29 cellular contexts compared by ENCODE assay signal in genomic region chr1:156578006-156578405, GRCh38. TPM values are rescaled to one million over a fixed set of nuclear protein-coding genes. Genes with fewer than 3 reads are reported as not detected.
A peak's percentile ranks its signal among the peaks of the same experiment; 100 is the strongest.
DNase-seq lines count a peak whose midpoint lies in the region; ATAC-seq, FAIRE-seq and TF ChIP-seq lines count a peak whose summit lies in the region.
"Had no signal": no experiment of that assay in that cellular context is flagged by ENCODE, and none has a peak within 500 bp of the region (broad histone marks: within the 10 kb centered on the region; RNA-seq: fewer than 3 reads in every experiment).

No MANE protein-coding gene starts in this region.

- H3K4me3 Mint-ChIP-seq in brain, result peak overlapping the region in 1 of 5 experiments; percentile 42
- peak overlapping the region; percentile 24 for H3K4me3 Mint-ChIP-seq in neural progenitor cell
- H3K4me3 Mint-ChIP-seq: activated CD4-positive, alpha-beta memory T cell treated with anti-CD3 and anti-CD28 coated beads for 36 hours; activated naive CD4-positive, alpha-beta T cell treated with anti-CD3 and anti-CD28 coated beads, Interleukin-2, amount 50 U/mL, for 24 hours had no signal

- H3K4me2 ChIP-seq in HepG2 (ENCODE audit: low read depth, low read length), result 0 out of 2 replicates have a peak overlapping the region, but pooled peaks have one; percentile 1
- no peak overlapping the region for H3K4me2 ChIP-seq in neural progenitor cell

- CTCF ChIA-PET in HepG2 (lab: Yijun Ruan, JAX; ENCODE audit: low intra/inter-chr PET ratio, low total read pairs), result no interaction called here

- BruUV-seq in HepG2 (replicated peaks; lab: Mats Ljungman, UMichigan), result no TSS peak

- H3K79me2 ChIP-seq in HepG2 (ENCODE audit: insufficient read depth, low read length) (no peaks in the 10 kb centered on the region), neural progenitor cell (ENCODE audit: low read depth) (no peaks in the 10 kb centered on the region)

- TF ChIP-seq RAD21 in HepG2 (CRISPR knock-in tag; IDR thresholded peaks at IDR 0.05), result no peak

- TF ChIP-seq EP300 in HepG2 (IDR thresholded peaks at IDR 0.05; ENCODE audit: low read depth in 2 of 2, low read length in 2 of 2), result no peak
- TF ChIP-seq EP300 in HepG2 (CRISPR knock-in tag; IDR thresholded peaks at IDR 0.05; ENCODE audit: borderline replicate concordance), result no peak

- no peak overlapping the region for H3K4me3 ChIP-seq in HepG2 (replicated peaks in 1 of 3; ENCODE audit: insufficient read depth in 1 of 3, low read depth in 2 of 3, low read length in 3 of 3)
- H3K4me3 ChIP-seq in right lobe of liver, result no peak overlapping the region
- no peak overlapping the region for H3K4me3 ChIP-seq in neural progenitor cell
- H3K4me3 ChIP-seq: heart left ventricle, lower lobe of right lung, SJCRH30, tibial artery had no signal

- POLR2A ChIA-PET in HepG2 (lab: Yijun Ruan, JAX), result no interaction called here

- H3K9ac ChIP-seq in HepG2 (ENCODE audit: insufficient read depth, low read depth, low read length) (no peak overlapping the region), neural progenitor cell (no peak overlapping the region)

- TF ChIP-seq POLR2A in HepG2 (IDR thresholded peaks at IDR 0.05; ENCODE audit: insufficient read depth in 1 of 2, low read depth in 2 of 2, low read length in 2 of 2), result no peak
- TF ChIP-seq POLR2A in right lobe of liver (IDR thresholded peaks at IDR 0.05), result no peak

- H3F3A ChIP-seq in neural progenitor cell (ENCODE audit: low read depth), result no peaks in the 10 kb centered on the region

- H3K9me3 ChIP-seq in HepG2 (ENCODE audit: low read length), result no peaks in the 10 kb centered on the region
- no peaks in the 10 kb centered on the region for H3K9me3 ChIP-seq in right lobe of liver
- H3K9me3 ChIP-seq in neural progenitor cell (ENCODE audit: low read depth), result no peaks in the 10 kb centered on the region
- H3K9me3 ChIP-seq: Caco-2, heart left ventricle, lower lobe of right lung, SJCRH30, tibial artery had no signal

- no peak for ATAC-seq in HepG2
- ATAC-seq in right lobe of liver, result no peak
- no peak for ATAC-seq in HG02840 (IDR thresholded peaks at IDR 0.05; ENCODE audit: low FRiP score, unreplicated experiment)
- no peak for ATAC-seq in HG03280 (IDR thresholded peaks at IDR 0.05; ENCODE audit: unreplicated experiment)
- ATAC-seq: HCT116, heart left ventricle had no signal

- peak overlapping the region; percentile 13 to 92 (median 56) for H3K27ac Mint-ChIP-seq in brain
- peak overlapping the region; percentile 20 for H3K27ac Mint-ChIP-seq in neural progenitor cell
- H3K27ac Mint-ChIP-seq: activated CD4-positive, alpha-beta memory T cell treated with anti-CD3 and anti-CD28 coated beads for 36 hours; activated T-helper 2 cell treated with anti-CD3 and anti-CD28 coated beads, Interferon-gamma antibody, Interleukin-2, Interleukin-4, amounts not matched to agents 10 μg/mL and 5 μg/mL and 100 μg/mL, durations not matched to agents 14 hours and 24 hours and 36 hours had no signal

- H2AFZ ChIP-seq in HepG2 (ENCODE audit: low read length) (no peak overlapping the region), neural progenitor cell (replicated peaks) (peak overlapping the region; percentile 45)

- H3K27me3 Mint-ChIP-seq in brain (peaks cover 15% of the 10 kb centered on the region), neural progenitor cell (ENCODE audit: insufficient read depth, low read depth) (peaks cover 9% of the 10 kb centered on the region)

- H3K27me3 ChIP-seq in HepG2 (ENCODE audit: control insufficient read depth in 1 of 2, insufficient read depth in 2 of 2, low read length in 2 of 2) (peaks cover 6 to 38% of the 10 kb centered on the region in 2 experiments; a peak in 4 of 5 replicates), right lobe of liver (no peaks in the 10 kb centered on the region), neural progenitor cell (no peaks in the 10 kb centered on the region)
- H3K27me3 ChIP-seq: tibial artery had no signal

- FAIRE-seq in HepG2 (lab: Jason Lieb, UNC), result no peak
- FAIRE-seq: RCC 7860 had no signal

- H4K20me1 ChIP-seq in HepG2 (ENCODE audit: insufficient read depth, low read length) (no peaks in the 10 kb centered on the region), neural progenitor cell (ENCODE audit: low read depth) (no peaks in the 10 kb centered on the region)

- no peak for DNase-seq in HepG2 (ENCODE audit: low spot score)
- DNase-seq in right lobe of liver, result no peak
- no peak for DNase-seq in neural progenitor cell (ENCODE audit: low spot score)
- DNase-seq in NCI-H2029 treated with DMSO at 0.1 percent for 48 hours (lab: John Stamatoyannopoulos, UW), result no peak
- DNase-seq: activated CD4-positive, alpha-beta memory T cell treated with anti-CD3 and anti-CD28 coated beads for 36 hours; activated CD4-positive, CD25-positive, alpha-beta regulatory T cell treated with anti-CD3 and anti-CD28 coated beads, Interleukin-2, amount 50 U/mL, for 72 hours; anterior cingulate cortex; Caco-2; cortex of kidney; DND-41; heart left ventricle; lower lobe of right lung; NCI-H1048; NCI-H187; NCI-H524 treated with DMSO at 0.1 percent for 48 hours; SJCRH30; stimulated activated CD4-positive, alpha-beta T cell treated with anti-CD3 and anti-CD28 coated beads, Interleukin-2, amount 100 ng/mL, for 24 hours; tibial artery had no signal

- H3K4me1 Mint-ChIP-seq in brain, result peaks cover 8% of the 10 kb centered on the region
- peaks cover 8% of the 10 kb centered on the region for H3K4me1 Mint-ChIP-seq in neural progenitor cell

- 8% methylated on average over 6 of the region's 6 CpGs for WGBS in HepG2 (ENCODE audit: low lambda C conversion rate)
- 58% methylated on average over 5 of the region's 6 CpGs for WGBS in right lobe of liver (ENCODE audit: insufficient coverage, low coverage, low lambda C conversion rate, missing lambda C conversion rate)

- TF ChIP-seq CTCF in HepG2 (CRISPR knock-in tag; IDR thresholded peaks at IDR 0.05) (no peak), right lobe of liver (IDR thresholded peaks at IDR 0.05) (no peak), brain (conservative IDR thresholded peaks at IDR 0.05) (no peak), neural progenitor cell (IDR thresholded peaks at IDR 0.05) (no peak)

- no peak overlapping the region for H3K27ac ChIP-seq in HepG2 (ENCODE audit: extremely low read length, insufficient read depth, low read length)
- no peak overlapping the region for H3K27ac ChIP-seq in right lobe of liver
- H3K27ac ChIP-seq in neural progenitor cell, result no peak overlapping the region
- H3K27ac ChIP-seq: heart left ventricle, lower lobe of right lung, SJCRH30, tibial artery had no signal

- intact Hi-C loops in HepG2 (cut with micrococcal nuclease; ENCODE audit: unreplicated experiment), result no loop called here
- intact Hi-C loops in right lobe of liver (cut with DNase I), result no loop called here

- H3K36me3 ChIP-seq in HepG2 (replicated peaks in 1 of 2; ENCODE audit: control insufficient read depth in 1 of 2, insufficient read depth in 2 of 2, low read length in 2 of 2) (no peaks in the 10 kb centered on the region), right lobe of liver (no peaks in the 10 kb centered on the region), neural progenitor cell (no peaks in the 10 kb centered on the region)
- H3K36me3 ChIP-seq: heart left ventricle, lower lobe of right lung, SJCRH30, tibial artery had no signal

- H3K4me1 ChIP-seq in HepG2 (ENCODE audit: insufficient read depth, low read length) (peaks cover 18% of the 10 kb centered on the region), right lobe of liver (no peaks in the 10 kb centered on the region), neural progenitor cell (no peaks in the 10 kb centered on the region)
- H3K4me1 ChIP-seq: Caco-2, heart left ventricle, lower lobe of right lung, SJCRH30, tibial artery had no signal

- H3K9me3 Mint-ChIP-seq in brain (no peaks in the 10 kb centered on the region), neural progenitor cell (no peaks in the 10 kb centered on the region)
- H3K9me3 Mint-ChIP-seq: activated CD4-positive, alpha-beta memory T cell treated with anti-CD3 and anti-CD28 coated beads for 36 hours; activated naive CD4-positive, alpha-beta T cell treated with anti-CD3 and anti-CD28 coated beads, Interleukin-2, amount 50 U/mL, for 24 hours; activated T-helper 2 cell treated with anti-CD3 and anti-CD28 coated beads, Interferon-gamma antibody, Interleukin-2, Interleukin-4, amounts not matched to agents 10 μg/mL and 5 μg/mL and 100 μg/mL, durations not matched to agents 14 hours and 24 hours and 36 hours had no signal

- H3K36me3 Mint-ChIP-seq in brain, result no peaks in the 10 kb centered on the region
- H3K36me3 Mint-ChIP-seq in neural progenitor cell, result no peaks in the 10 kb centered on the region
- H3K36me3 Mint-ChIP-seq: activated CD4-positive, alpha-beta memory T cell treated with anti-CD3 and anti-CD28 coated beads for 36 hours; activated naive CD4-positive, alpha-beta T cell treated with anti-CD3 and anti-CD28 coated beads, Interleukin-2, amount 50 U/mL, for 24 hours had no signal

- in situ Hi-C loops in HepG2 (cut with HindIII; ENCODE audit: extremely low pct_ligation_motif_present, low pct_unique_long_range_greater_than_20kb), result no loop called here

RNA-seq across cellular contexts. Expression of gene TTC24, which starts 1.5 kb away (rescaled TPM):
- total RNA-seq in HepG2 (2016; rRNA removed; fragmentation: Illumina TruSeq; extraction: Trizol) (0.13 and 0.15 TPM in 2 replicates), right lobe of liver (under 1 TPM in 1 of 6 experiments, not detected in 5; 0.31 TPM), neural progenitor cell (ENCODE audit: low replicate concordance) (not detected in 2 replicates)
- total RNA-seq in HepG2 (2016; cell fraction: cytosol; rRNA removed; fragmentation: Illumina TruSeq; extraction: Trizol; ENCODE audit: low read depth), result not detected in 2 replicates
- 0.22 and 0.37 TPM in 2 replicates for total RNA-seq in HepG2 (2016; cell fraction: insoluble cytoplasmic fraction; rRNA removed; fragmentation: Illumina TruSeq; extraction: Trizol)
- total RNA-seq in HepG2 (2016; cell fraction: membrane; rRNA removed; fragmentation: Illumina TruSeq; extraction: Trizol), result not detected in 2 replicates
- total RNA-seq in HepG2 (2016; cell fraction: nucleus; rRNA removed; fragmentation: Illumina TruSeq; extraction: Trizol), result not detected in 2 replicates
- polyA plus RNA-seq in HepG2 (2011; rRNA removed) (0.18 and 0.30 TPM in 2 replicates), brain (ENCODE audit: insufficient read depth, low read depth, low replicate concordance) (not detected)
- 0.05 and 0.11 TPM in 2 replicates for polyA plus RNA-seq in HepG2 (2011; cell fraction: cytosol; rRNA removed)
- 0.61 and 1.4 TPM in 2 replicates for polyA plus RNA-seq in HepG2 (2011; cell fraction: nucleus; rRNA removed)
- 0.17 TPM in 1 of 2 replicates, not detected in the other for polyA plus RNA-seq in HepG2 (2012)
- not detected in 2 replicates for polyA plus RNA-seq in HepG2 (2016; cell fraction: cytosol; fragmentation: Illumina TruSeq; extraction: Trizol; ENCODE audit: low read depth)
- polyA plus RNA-seq in HepG2 (2016; cell fraction: insoluble cytoplasmic fraction; fragmentation: Illumina TruSeq; extraction: Trizol; ENCODE audit: low read depth), result not detected in 2 replicates
- polyA plus RNA-seq in HepG2 (2016; cell fraction: membrane; fragmentation: Illumina TruSeq; extraction: Trizol; ENCODE audit: low read depth), result not detected in 2 replicates
- polyA plus RNA-seq in HepG2 (2016; cell fraction: nucleus; fragmentation: Illumina TruSeq; extraction: Trizol; ENCODE audit: insufficient read depth, low read depth), result 0.60 TPM in 1 of 2 replicates, not detected in the other
- 0.32 TPM in 1 of 2 replicates, not detected in the other for polyA minus RNA-seq in HepG2 (2011; rRNA and poly(A)+ RNA removed; ENCODE audit: low replicate concordance)
- not detected in 2 replicates for polyA minus RNA-seq in HepG2 (2011; cell fraction: cytosol; rRNA and poly(A)+ RNA removed)
- 0.99 TPM in 1 of 2 replicates, not detected in the other for polyA minus RNA-seq in HepG2 (2011; cell fraction: nucleus; rRNA and poly(A)+ RNA removed)
- total RNA-seq: Caco-2, fibroblast of villous mesenchyme, kidney epithelial cell, LHCN-M2, lower lobe of right lung, SJCRH30 had no signal
- polyA plus RNA-seq: BJ, heart left ventricle had no signal

RNA-seq across cellular contexts. Expression of gene IQGAP3, which starts 5.6 kb away (rescaled TPM):
- 6.7 and 14.1 TPM in 2 replicates for total RNA-seq in HepG2 (2016; rRNA removed; fragmentation: Illumina TruSeq; extraction: Trizol)
- 0.97 and 2.0 TPM in 2 replicates for total RNA-seq in HepG2 (2016; cell fraction: cytosol; rRNA removed; fragmentation: Illumina TruSeq; extraction: Trizol; ENCODE audit: low read depth)
- 6.2 and 14.6 TPM in 2 replicates for total RNA-seq in HepG2 (2016; cell fraction: insoluble cytoplasmic fraction; rRNA removed; fragmentation: Illumina TruSeq; extraction: Trizol)
- total RNA-seq in HepG2 (2016; cell fraction: membrane; rRNA removed; fragmentation: Illumina TruSeq; extraction: Trizol), result 2.2 and 2.4 TPM in 2 replicates
- total RNA-seq in HepG2 (2016; cell fraction: nucleus; rRNA removed; fragmentation: Illumina TruSeq; extraction: Trizol), result 18.5 and 22.6 TPM in 2 replicates
- 12.8 and 13.5 TPM in 2 replicates for polyA plus RNA-seq in HepG2 (2011; rRNA removed)
- polyA plus RNA-seq in HepG2 (2011; cell fraction: cytosol; rRNA removed), result 2.4 and 3.7 TPM in 2 replicates
- polyA plus RNA-seq in HepG2 (2011; cell fraction: nucleus; rRNA removed), result 79.6 and 121 TPM in 2 replicates
- 4.8 and 7.5 TPM in 2 replicates for polyA plus RNA-seq in HepG2 (2012)
- polyA plus RNA-seq in HepG2 (2016; cell fraction: cytosol; fragmentation: Illumina TruSeq; extraction: Trizol; ENCODE audit: low read depth), result 0.44 TPM in 2 replicates
- 3.2 and 3.8 TPM in 2 replicates for polyA plus RNA-seq in HepG2 (2016; cell fraction: insoluble cytoplasmic fraction; fragmentation: Illumina TruSeq; extraction: Trizol; ENCODE audit: low read depth)
- 0.92 and 1.1 TPM in 2 replicates for polyA plus RNA-seq in HepG2 (2016; cell fraction: membrane; fragmentation: Illumina TruSeq; extraction: Trizol; ENCODE audit: low read depth)
- 42.8 and 43.6 TPM in 2 replicates for polyA plus RNA-seq in HepG2 (2016; cell fraction: nucleus; fragmentation: Illumina TruSeq; extraction: Trizol; ENCODE audit: insufficient read depth, low read depth)
- polyA minus RNA-seq in HepG2 (2011; rRNA and poly(A)+ RNA removed; ENCODE audit: low replicate concordance), result 22.3 and 62.6 TPM in 2 replicates
- 4.0 and 5.7 TPM in 2 replicates for polyA minus RNA-seq in HepG2 (2011; cell fraction: cytosol; rRNA and poly(A)+ RNA removed)
- 16.8 and 18.3 TPM in 2 replicates for polyA minus RNA-seq in HepG2 (2011; cell fraction: nucleus; rRNA and poly(A)+ RNA removed)
- total RNA-seq in right lobe of liver, result 1 to 10 TPM in 3 of 6 experiments, under 1 TPM in 3; 0.07 to 2.6 (median 0.95) TPM
- 16.6 TPM for polyA plus RNA-seq in brain (ENCODE audit: insufficient read depth, low read depth, low replicate concordance)
- 31.5 and 59.2 TPM in 2 replicates for total RNA-seq in neural progenitor cell (ENCODE audit: low replicate concordance)

RNA-seq across cellular contexts. Expression of gene NAXE, which starts 13.6 kb away (rescaled TPM):
- total RNA-seq in HepG2 (2016; rRNA removed; fragmentation: Illumina TruSeq; extraction: Trizol) (37.9 and 59.4 TPM in 2 replicates), right lobe of liver (10 to 100 TPM; 37.7 to 72.3 (median 49.4) TPM), neural progenitor cell (ENCODE audit: low replicate concordance) (32.8 and 51.3 TPM in 2 replicates)
- total RNA-seq in HepG2 (2016; cell fraction: cytosol; rRNA removed; fragmentation: Illumina TruSeq; extraction: Trizol; ENCODE audit: low read depth), result 69.0 and 80.5 TPM in 2 replicates
- total RNA-seq in HepG2 (2016; cell fraction: insoluble cytoplasmic fraction; rRNA removed; fragmentation: Illumina TruSeq; extraction: Trizol), result 32.9 and 62.3 TPM in 2 replicates
- 57.8 and 70.5 TPM in 2 replicates for total RNA-seq in HepG2 (2016; cell fraction: membrane; rRNA removed; fragmentation: Illumina TruSeq; extraction: Trizol)
- 36.6 and 46.8 TPM in 2 replicates for total RNA-seq in HepG2 (2016; cell fraction: nucleus; rRNA removed; fragmentation: Illumina TruSeq; extraction: Trizol)
- polyA plus RNA-seq in HepG2 (2011; rRNA removed) (35.0 and 39.4 TPM in 2 replicates), brain (ENCODE audit: insufficient read depth, low read depth, low replicate concordance) (133 TPM)
- 44.6 and 54.4 TPM in 2 replicates for polyA plus RNA-seq in HepG2 (2011; cell fraction: cytosol; rRNA removed)
- polyA plus RNA-seq in HepG2 (2011; cell fraction: nucleus; rRNA removed), result 28.8 and 37.7 TPM in 2 replicates
- polyA plus RNA-seq in HepG2 (2012), result 37.1 and 42.0 TPM in 2 replicates
- polyA plus RNA-seq in HepG2 (2016; cell fraction: cytosol; fragmentation: Illumina TruSeq; extraction: Trizol; ENCODE audit: low read depth), result 109 and 132 TPM in 2 replicates
- 38.4 and 48.9 TPM in 2 replicates for polyA plus RNA-seq in HepG2 (2016; cell fraction: insoluble cytoplasmic fraction; fragmentation: Illumina TruSeq; extraction: Trizol; ENCODE audit: low read depth)
- polyA plus RNA-seq in HepG2 (2016; cell fraction: membrane; fragmentation: Illumina TruSeq; extraction: Trizol; ENCODE audit: low read depth), result 78.1 and 86.6 TPM in 2 replicates
- polyA plus RNA-seq in HepG2 (2016; cell fraction: nucleus; fragmentation: Illumina TruSeq; extraction: Trizol; ENCODE audit: insufficient read depth, low read depth), result 64.6 and 71.1 TPM in 2 replicates
- 43.3 and 215 TPM in 2 replicates for polyA minus RNA-seq in HepG2 (2011; rRNA and poly(A)+ RNA removed; ENCODE audit: low replicate concordance)
- polyA minus RNA-seq in HepG2 (2011; cell fraction: cytosol; rRNA and poly(A)+ RNA removed), result 15.2 and 16.5 TPM in 2 replicates
- 15.8 and 22.0 TPM in 2 replicates for polyA minus RNA-seq in HepG2 (2011; cell fraction: nucleus; rRNA and poly(A)+ RNA removed)

RNA-seq across cellular contexts. Expression of gene GPATCH4, which starts 23.3 kb away (rescaled TPM):
- total RNA-seq in HepG2 (2016; rRNA removed; fragmentation: Illumina TruSeq; extraction: Trizol), result 37.9 and 43.4 TPM in 2 replicates
- 7.3 and 7.7 TPM in 2 replicates for total RNA-seq in HepG2 (2016; cell fraction: cytosol; rRNA removed; fragmentation: Illumina TruSeq; extraction: Trizol; ENCODE audit: low read depth)
- 37.1 and 46.1 TPM in 2 replicates for total RNA-seq in HepG2 (2016; cell fraction: insoluble cytoplasmic fraction; rRNA removed; fragmentation: Illumina TruSeq; extraction: Trizol)
- 22.7 and 24.7 TPM in 2 replicates for total RNA-seq in HepG2 (2016; cell fraction: membrane; rRNA removed; fragmentation: Illumina TruSeq; extraction: Trizol)
- total RNA-seq in HepG2 (2016; cell fraction: nucleus; rRNA removed; fragmentation: Illumina TruSeq; extraction: Trizol), result 36.6 and 38.1 TPM in 2 replicates
- polyA plus RNA-seq in HepG2 (2011; rRNA removed), result 19.2 and 20.0 TPM in 2 replicates
- polyA plus RNA-seq in HepG2 (2011; cell fraction: cytosol; rRNA removed), result 13.1 and 21.0 TPM in 2 replicates
- 13.5 and 17.3 TPM in 2 replicates for polyA plus RNA-seq in HepG2 (2011; cell fraction: nucleus; rRNA removed)
- 26.6 and 33.5 TPM in 2 replicates for polyA plus RNA-seq in HepG2 (2012)
- polyA plus RNA-seq in HepG2 (2016; cell fraction: cytosol; fragmentation: Illumina TruSeq; extraction: Trizol; ENCODE audit: low read depth), result 11.1 and 11.2 TPM in 2 replicates
- 79.1 and 79.7 TPM in 2 replicates for polyA plus RNA-seq in HepG2 (2016; cell fraction: insoluble cytoplasmic fraction; fragmentation: Illumina TruSeq; extraction: Trizol; ENCODE audit: low read depth)
- polyA plus RNA-seq in HepG2 (2016; cell fraction: membrane; fragmentation: Illumina TruSeq; extraction: Trizol; ENCODE audit: low read depth), result 22.9 and 25.6 TPM in 2 replicates
- polyA plus RNA-seq in HepG2 (2016; cell fraction: nucleus; fragmentation: Illumina TruSeq; extraction: Trizol; ENCODE audit: insufficient read depth, low read depth), result 59.3 and 65.1 TPM in 2 replicates
- 24.3 and 141 TPM in 2 replicates for polyA minus RNA-seq in HepG2 (2011; rRNA and poly(A)+ RNA removed; ENCODE audit: low replicate concordance)
- 9.7 and 9.9 TPM in 2 replicates for polyA minus RNA-seq in HepG2 (2011; cell fraction: cytosol; rRNA and poly(A)+ RNA removed)
- polyA minus RNA-seq in HepG2 (2011; cell fraction: nucleus; rRNA and poly(A)+ RNA removed), result 46.1 and 51.0 TPM in 2 replicates
- total RNA-seq in right lobe of liver, result 10 to 100 TPM in 4 of 6 experiments, 1 to 10 TPM in 2; 7.0 to 25.3 (median 12.4) TPM
- 11.5 TPM for polyA plus RNA-seq in brain (ENCODE audit: insufficient read depth, low read depth, low replicate concordance)
- 17.2 and 18.6 TPM in 2 replicates for total RNA-seq in neural progenitor cell (ENCODE audit: low replicate concordance)

RNA-seq across cellular contexts. Expression of gene HAPLN2, which starts 41.2 kb away (rescaled TPM):
- total RNA-seq in HepG2 (2016; rRNA removed; fragmentation: Illumina TruSeq; extraction: Trizol) (not detected in 2 replicates), right lobe of liver (not detected), neural progenitor cell (ENCODE audit: low replicate concordance) (0.65 TPM in 1 of 2 replicates, not detected in the other)
- total RNA-seq in HepG2 (2016; cell fraction: cytosol; rRNA removed; fragmentation: Illumina TruSeq; extraction: Trizol; ENCODE audit: low read depth), result not detected in 2 replicates
- total RNA-seq in HepG2 (2016; cell fraction: insoluble cytoplasmic fraction; rRNA removed; fragmentation: Illumina TruSeq; extraction: Trizol), result not detected in 2 replicates
- total RNA-seq in HepG2 (2016; cell fraction: membrane; rRNA removed; fragmentation: Illumina TruSeq; extraction: Trizol), result not detected in 2 replicates
- not detected in 2 replicates for total RNA-seq in HepG2 (2016; cell fraction: nucleus; rRNA removed; fragmentation: Illumina TruSeq; extraction: Trizol)
- polyA plus RNA-seq in HepG2 (2011; rRNA removed) (0.09 TPM in 1 of 2 replicates, not detected in the other), brain (ENCODE audit: insufficient read depth, low read depth, low replicate concordance) (69.6 TPM)
- not detected in 2 replicates for polyA plus RNA-seq in HepG2 (2011; cell fraction: cytosol; rRNA removed)
- polyA plus RNA-seq in HepG2 (2011; cell fraction: nucleus; rRNA removed), result 0.40 and 0.62 TPM in 2 replicates
- polyA plus RNA-seq in HepG2 (2012), result 0.19 TPM in 1 of 2 replicates, not detected in the other
- not detected in 2 replicates for polyA plus RNA-seq in HepG2 (2016; cell fraction: cytosol; fragmentation: Illumina TruSeq; extraction: Trizol; ENCODE audit: low read depth)
- polyA plus RNA-seq in HepG2 (2016; cell fraction: insoluble cytoplasmic fraction; fragmentation: Illumina TruSeq; extraction: Trizol; ENCODE audit: low read depth), result not detected in 2 replicates
- not detected in 2 replicates for polyA plus RNA-seq in HepG2 (2016; cell fraction: membrane; fragmentation: Illumina TruSeq; extraction: Trizol; ENCODE audit: low read depth)
- polyA plus RNA-seq in HepG2 (2016; cell fraction: nucleus; fragmentation: Illumina TruSeq; extraction: Trizol; ENCODE audit: insufficient read depth, low read depth), result not detected in 2 replicates
- not detected in 2 replicates for polyA minus RNA-seq in HepG2 (2011; rRNA and poly(A)+ RNA removed; ENCODE audit: low replicate concordance)
- polyA minus RNA-seq in HepG2 (2011; cell fraction: cytosol; rRNA and poly(A)+ RNA removed), result not detected in 2 replicates
- polyA minus RNA-seq in HepG2 (2011; cell fraction: nucleus; rRNA and poly(A)+ RNA removed), result not detected in 2 replicates
- total RNA-seq: activated T-helper 2 cell treated with anti-CD3 and anti-CD28 coated beads, Interferon-gamma antibody, Interleukin-2, Interleukin-4, amounts not matched to agents 10 μg/mL and 5 μg/mL and 100 μg/mL, durations not matched to agents 14 hours and 24 hours and 36 hours; Caco-2; fibroblast of villous mesenchyme; kidney epithelial cell; LHCN-M2 had no signal
- polyA plus RNA-seq: BJ had no signal
